Comparison of ENCODE assay signal across 1 cellular context in the genomic region with DNA sequence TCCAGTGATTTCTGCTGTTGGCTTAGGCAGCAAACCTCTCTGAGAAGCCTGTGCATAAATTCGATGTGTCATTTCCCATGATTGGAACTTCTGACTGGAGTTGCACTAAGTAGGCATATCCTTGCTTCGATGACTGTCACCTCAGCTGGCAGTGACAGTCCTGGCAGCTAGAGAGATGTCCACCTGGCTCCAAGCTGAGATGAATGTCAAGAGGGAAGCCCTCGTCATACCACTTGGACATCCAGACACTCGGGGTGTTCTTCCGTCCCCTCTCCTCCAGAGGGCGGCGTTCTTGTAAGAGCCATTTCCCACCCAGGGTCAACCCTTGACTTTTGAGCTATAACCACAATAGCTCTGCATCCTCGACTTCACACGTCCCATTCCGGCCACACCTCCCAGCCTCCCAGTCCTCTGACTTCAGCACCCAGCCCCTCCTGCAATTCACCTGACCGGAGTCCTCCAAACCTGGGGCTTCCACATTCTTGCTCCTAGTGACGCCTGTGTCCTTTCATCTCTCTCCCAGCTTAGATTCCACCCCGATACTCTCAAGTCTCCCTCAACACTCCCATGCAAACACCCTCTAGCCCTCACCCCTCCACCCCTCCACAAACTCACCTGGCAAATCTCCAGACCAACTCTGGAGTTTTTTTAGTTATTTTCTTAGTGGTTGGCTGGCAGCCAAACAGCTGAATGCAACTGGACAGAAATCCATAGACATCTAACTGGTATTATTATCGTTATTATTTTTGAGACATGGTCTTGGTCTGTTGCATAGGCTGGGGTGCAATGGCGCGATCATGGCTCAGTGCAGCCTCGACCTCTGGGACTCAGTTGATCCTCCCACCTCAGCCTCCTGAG.
TF ChIP-seq lines count a peak whose summit lies in the region.

No MANE protein-coding gene starts in this region.

TF ChIP-seq in GM23338, 12 proteins besides CTCF, POLR2A, EP300 and RAD21 (continued from another document):
- TF ChIP-seq, protein P1, sequence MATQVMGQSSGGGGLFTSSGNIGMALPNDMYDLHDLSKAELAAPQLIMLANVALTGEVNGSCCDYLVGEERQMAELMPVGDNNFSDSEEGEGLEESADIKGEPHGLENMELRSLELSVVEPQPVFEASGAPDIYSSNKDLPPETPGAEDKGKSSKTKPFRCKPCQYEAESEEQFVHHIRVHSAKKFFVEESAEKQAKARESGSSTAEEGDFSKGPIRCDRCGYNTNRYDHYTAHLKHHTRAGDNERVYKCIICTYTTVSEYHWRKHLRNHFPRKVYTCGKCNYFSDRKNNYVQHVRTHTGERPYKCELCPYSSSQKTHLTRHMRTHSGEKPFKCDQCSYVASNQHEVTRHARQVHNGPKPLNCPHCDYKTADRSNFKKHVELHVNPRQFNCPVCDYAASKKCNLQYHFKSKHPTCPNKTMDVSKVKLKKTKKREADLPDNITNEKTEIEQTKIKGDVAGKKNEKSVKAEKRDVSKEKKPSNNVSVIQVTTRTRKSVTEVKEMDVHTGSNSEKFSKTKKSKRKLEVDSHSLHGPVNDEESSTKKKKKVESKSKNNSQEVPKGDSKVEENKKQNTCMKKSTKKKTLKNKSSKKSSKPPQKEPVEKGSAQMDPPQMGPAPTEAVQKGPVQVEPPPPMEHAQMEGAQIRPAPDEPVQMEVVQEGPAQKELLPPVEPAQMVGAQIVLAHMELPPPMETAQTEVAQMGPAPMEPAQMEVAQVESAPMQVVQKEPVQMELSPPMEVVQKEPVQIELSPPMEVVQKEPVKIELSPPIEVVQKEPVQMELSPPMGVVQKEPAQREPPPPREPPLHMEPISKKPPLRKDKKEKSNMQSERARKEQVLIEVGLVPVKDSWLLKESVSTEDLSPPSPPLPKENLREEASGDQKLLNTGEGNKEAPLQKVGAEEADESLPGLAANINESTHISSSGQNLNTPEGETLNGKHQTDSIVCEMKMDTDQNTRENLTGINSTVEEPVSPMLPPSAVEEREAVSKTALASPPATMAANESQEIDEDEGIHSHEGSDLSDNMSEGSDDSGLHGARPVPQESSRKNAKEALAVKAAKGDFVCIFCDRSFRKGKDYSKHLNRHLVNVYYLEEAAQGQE (IDR thresholded peaks at IDR 0.05; ENCODE audit: unreplicated experiment) = no peak
- no peak for TF ChIP-seq ZNF331 (CRISPR knock-in tag; IDR thresholded peaks at IDR 0.05; ENCODE audit: low read depth)
- TF ChIP-seq CREB1 (CRISPR knock-in tag; IDR thresholded peaks at IDR 0.05; ENCODE audit: low read depth) = no peak
- no peak for TF ChIP-seq POLR2AphosphoS5 (IDR thresholded peaks at IDR 0.05; ENCODE audit: low read depth)
